In genomic region chr6:19837511-19838441, GRCh38 we compare ENCODE assay signal across 8 cellular contexts. TPM values are rescaled to one million over a fixed set of nuclear protein-coding genes. Genes with fewer than 3 reads are reported as not detected.
A peak's percentile ranks its signal among the peaks of the same experiment; 100 is the strongest.
DNase-seq lines count a peak whose midpoint lies in the region; ATAC-seq lines count a peak whose summit lies in the region.

No MANE protein-coding gene starts in this region.

- DNase-seq in AG08396 (ENCODE audit: low spot score) = peak; percentile 58
- peak; percentile 78 for DNase-seq in ecto neural progenitor cell (ENCODE audit: low spot score)
- peak; percentile 8 to 55 for DNase-seq in lung microvascular endothelial cell (ENCODE audit: low read depth in 2 of 2)
- DNase-seq in activated T-cell treated with anti-CD3 and anti-CD28 coated beads, Interleukin-2, amount 50 U/mL, for 1 hour = no peak
- no peak for DNase-seq in NCI-H1092 treated with DMSO at 0.1 percent for 48 hours (lab: John Stamatoyannopoulos, UW)
- no peak for DNase-seq in T-helper 9 cell

- H3K9ac ChIP-seq in HUES64 (ENCODE audit: low read depth, low read length) = peak overlapping the region; percentile 81

- no peak for ATAC-seq in GM21390 (IDR thresholded peaks at IDR 0.05; ENCODE audit: unreplicated experiment)

- H3K9me3 ChIP-seq in HUES64 (ENCODE audit: insufficient read depth, low read depth, low read length) = no peaks in the 10 kb centered on the region

- H3K27me3 ChIP-seq in HUES64 (ENCODE audit: insufficient read depth, low read length) = peaks cover 19% of the 10 kb centered on the region

- H3K4me1 ChIP-seq in HUES64 (ENCODE audit: insufficient read depth, low read length) = peaks cover 50% of the 10 kb centered on the region

- peak overlapping the region; percentile 68; the same call in 1 of the 2 replicates for H3K27ac ChIP-seq in HUES64 (ENCODE audit: low read depth, low read length)

- under 1% methylated on average over 121 of the region's 122 CpGs for WGBS in HUES64

- peak overlapping the region; percentile 89 for H3K4me3 ChIP-seq in HUES64 (ENCODE audit: low read length)

- peaks cover 18% of the 10 kb centered on the region; the same call in 1 of the 2 replicates for H3K36me3 ChIP-seq in HUES64 (ENCODE audit: insufficient read depth, low read length)

RNA-seq across cellular contexts. Expression of gene ID4, which starts 0.6 kb away (rescaled TPM):
- polyA plus RNA-seq in HUES64 (2013, experiment 1 of 2) = 12.8 TPM
- polyA plus RNA-seq in HUES64 (2013, experiment 2 of 2) = 16.5 TPM
- 0.22 and 0.60 TPM in 2 replicates for total RNA-seq in lung microvascular endothelial cell

Comparison
In these comparisons a context has a peak if more than half of its experiments do, and no peak if none do; other contexts are left out.
1. DNase-seq: peak in AG08396 (single experiment), ecto neural progenitor cell (single experiment) and lung microvascular endothelial cell (2 of 2); none in activated T-cell treated with anti-CD3 and anti-CD28 coated beads, Interleukin-2, amount 50 U/mL, for 1 hour (single experiment), NCI-H1092 treated with DMSO at 0.1 percent for 48 hours (single experiment) and T-helper 9 cell (single experiment).